In genomic region chr4:184310881-184311709, GRCh38 we compare ENCODE assay signal across 10 cellular contexts.
DNase-seq lines count a peak whose midpoint lies in the region; ATAC-seq and TF ChIP-seq lines count a peak whose summit lies in the region.
"Had no signal": no experiment of that assay in that cellular context is flagged by ENCODE, and none has a peak within 500 bp of the region (broad histone marks: within the 10 kb centered on the region; RNA-seq: fewer than 3 reads in every experiment).

No MANE protein-coding gene starts in this region.

- no peaks in the 10 kb centered on the region for H3K9me3 Mint-ChIP-seq in activated CD4-positive, alpha-beta T cell treated with anti-CD3 and anti-CD28 coated beads, Interleukin-2, amount 10 ng/mL, durations not matched to agents 24 days and 14 days
- H3K9me3 Mint-ChIP-seq in activated T-helper 17 cell treated with anti-CD3 and anti-CD28 coated beads, Interleukin-2, amount 50 U/mL, for 72 hours = no peaks in the 10 kb centered on the region
- H3K9me3 Mint-ChIP-seq in stimulated activated naive B cell treated with anti-CD40 and anti-IgM and Interleukin-4, amounts not matched to agents 10 μg/mL and 1 μg/mL and 100 μg/mL, for 72 hours = peaks cover 3 to 10% of the 10 kb centered on the region in 2 donors

- H3K4me1 Mint-ChIP-seq in activated CD4-positive, alpha-beta T cell treated with anti-CD3 and anti-CD28 coated beads, Interleukin-2, amount 10 ng/mL, durations not matched to agents 24 days and 14 days = peaks cover 67% of the 10 kb centered on the region
- peaks cover 47% of the 10 kb centered on the region for H3K4me1 Mint-ChIP-seq in activated T-helper 17 cell treated with anti-CD3 and anti-CD28 coated beads, Interleukin-2, amount 50 U/mL, for 72 hours
- H3K4me1 Mint-ChIP-seq in stimulated activated naive B cell treated with anti-CD40 and anti-IgM and Interleukin-4, amounts not matched to agents 10 μg/mL and 1 μg/mL and 100 μg/mL, for 72 hours = peaks cover 70 to 74% of the 10 kb centered on the region in 2 donors

- TF ChIP-seq CTCF in omental fat pad (IDR thresholded peaks at IDR 0.05) = no peak

- H3K27me3 Mint-ChIP-seq in activated CD4-positive, alpha-beta T cell treated with anti-CD3 and anti-CD28 coated beads, Interleukin-2, amount 10 ng/mL, durations not matched to agents 24 days and 14 days = no peaks in the 10 kb centered on the region
- peaks cover 2% of the 10 kb centered on the region for H3K27me3 Mint-ChIP-seq in activated T-helper 17 cell treated with anti-CD3 and anti-CD28 coated beads, Interleukin-2, amount 50 U/mL, for 72 hours
- H3K27me3 Mint-ChIP-seq in stimulated activated naive B cell treated with anti-CD40 and anti-IgM and Interleukin-4, amounts not matched to agents 10 μg/mL and 1 μg/mL and 100 μg/mL, for 72 hours = no peaks in the 10 kb centered on the region

- peak overlapping the region; percentile 66 for H3K27ac Mint-ChIP-seq in activated CD4-positive, alpha-beta T cell treated with anti-CD3 and anti-CD28 coated beads, Interleukin-2, amount 10 ng/mL, durations not matched to agents 24 days and 14 days
- H3K27ac Mint-ChIP-seq in activated T-helper 17 cell treated with anti-CD3 and anti-CD28 coated beads, Interleukin-2, amount 50 U/mL, for 72 hours = peak overlapping the region; percentile 87
- peak overlapping the region; percentile 99 for H3K27ac Mint-ChIP-seq in stimulated activated naive B cell treated with anti-CD40 and anti-IgM and Interleukin-4, amounts not matched to agents 10 μg/mL and 1 μg/mL and 100 μg/mL, for 72 hours

- H3K4me3 Mint-ChIP-seq in activated CD4-positive, alpha-beta T cell treated with anti-CD3 and anti-CD28 coated beads, Interleukin-2, amount 10 ng/mL, durations not matched to agents 24 days and 14 days = peak overlapping the region; percentile 8
- peak overlapping the region; percentile 65 for H3K4me3 Mint-ChIP-seq in activated T-helper 17 cell treated with anti-CD3 and anti-CD28 coated beads, Interleukin-2, amount 50 U/mL, for 72 hours
- H3K4me3 Mint-ChIP-seq in stimulated activated naive B cell treated with anti-CD40 and anti-IgM and Interleukin-4, amounts not matched to agents 10 μg/mL and 1 μg/mL and 100 μg/mL, for 72 hours = peak overlapping the region; percentile 89 to 91

- intact Hi-C loops in activated CD4-positive, alpha-beta T cell treated with anti-CD3 and anti-CD28 coated beads, Interleukin-2, amount 10 ng/mL, durations not matched to agents 24 days and 14 days (cut with micrococcal nuclease) = loop anchor here (1.0 to 10.0 kb wide), 2 partner anchors 28 to 806 kb away; partner anchors contain the start of gene ING2

- no peak for ATAC-seq in activated T-helper 17 cell treated with anti-CD3 and anti-CD28 coated beads, Interleukin-2, amount 50 U/mL, for 72 hours (replicated peaks)
- no peak for ATAC-seq in stimulated activated naive B cell treated with anti-CD40 and anti-IgM and Interleukin-4, amounts not matched to agents 10 μg/mL and 1 μg/mL and 100 μg/mL, for 72 hours (replicated peaks)
- no peak for ATAC-seq in omental fat pad (ENCODE audit: low FRiP score)
- ATAC-seq in GM18873 (IDR thresholded peaks at IDR 0.05; ENCODE audit: low FRiP score, unreplicated experiment) = no peak
- no peak for ATAC-seq in GM21576 (IDR thresholded peaks at IDR 0.05; ENCODE audit: unreplicated experiment)

- peak; percentile 56 for DNase-seq in activated CD4-positive, alpha-beta T cell treated with anti-CD3 and anti-CD28 coated beads, Interleukin-2, amount 10 ng/mL, durations not matched to agents 24 days and 14 days
- no peak for DNase-seq in activated CD4-positive, alpha-beta T cell treated with anti-CD3 and anti-CD28 coated beads for 48 hours
- peak; percentile 30 for DNase-seq in kidney tubule cell (ENCODE audit: low spot score)
- no peak for DNase-seq in stimulated activated naive B cell treated with anti-CD40 and anti-IgM and Interleukin-4, amounts not matched to agents 10 μg/mL and 1 μg/mL and 100 μg/mL, for 72 hours
- DNase-seq in omental fat pad (ENCODE audit: low spot score) = no peak
- DNase-seq: NCI-H1417 treated with DMSO at 0.1 percent for 48 hours; NK-92 treated with Interleukin-12 subunit alpha and Interleukin-12 subunit beta, amount 100 ng/mL, for 24 hours had no signal

- H3K36me3 Mint-ChIP-seq in activated CD4-positive, alpha-beta T cell treated with anti-CD3 and anti-CD28 coated beads, Interleukin-2, amount 10 ng/mL, durations not matched to agents 24 days and 14 days (ENCODE audit: low read depth) = no peaks in the 10 kb centered on the region
- no peaks in the 10 kb centered on the region for H3K36me3 Mint-ChIP-seq in activated T-helper 17 cell treated with anti-CD3 and anti-CD28 coated beads, Interleukin-2, amount 50 U/mL, for 72 hours (ENCODE audit: low read depth)
- peaks cover 46 to 67% of the 10 kb centered on the region in 2 donors for H3K36me3 Mint-ChIP-seq in stimulated activated naive B cell treated with anti-CD40 and anti-IgM and Interleukin-4, amounts not matched to agents 10 μg/mL and 1 μg/mL and 100 μg/mL, for 72 hours

Comparison
In these comparisons a context has a peak if more than half of its experiments do, and no peak if none do; other contexts are left out.
1. DNase-seq: peak in activated CD4-positive, alpha-beta T cell treated with anti-CD3 and anti-CD28 coated beads, Interleukin-2, amount 10 ng/mL, durations not matched to agents 24 days and 14 days (single experiment) and kidney tubule cell (single experiment); none in activated CD4-positive, alpha-beta T cell treated with anti-CD3 and anti-CD28 coated beads for 48 hours (single experiment), stimulated activated naive B cell treated with anti-CD40 and anti-IgM and Interleukin-4, amounts not matched to agents 10 μg/mL and 1 μg/mL and 100 μg/mL, for 72 hours (single experiment) and omental fat pad (single experiment).
2. H3K4me3 Mint-ChIP-seq: peak in every context shown above with its lines; median percentile 90 in stimulated activated naive B cell treated with anti-CD40 and anti-IgM and Interleukin-4, amounts not matched to agents 10 μg/mL and 1 μg/mL and 100 μg/mL, for 72 hours; 65 in activated T-helper 17 cell treated with anti-CD3 and anti-CD28 coated beads, Interleukin-2, amount 50 U/mL, for 72 hours; 8 in activated CD4-positive, alpha-beta T cell treated with anti-CD3 and anti-CD28 coated beads, Interleukin-2, amount 10 ng/mL, durations not matched to agents 24 days and 14 days.
3. Peak in every context shown above with its lines, with median percentiles within 50 percentile points of each other: H3K27ac Mint-ChIP-seq.